23 cellular contexts compared by ENCODE assay signal in the genomic region with DNA sequence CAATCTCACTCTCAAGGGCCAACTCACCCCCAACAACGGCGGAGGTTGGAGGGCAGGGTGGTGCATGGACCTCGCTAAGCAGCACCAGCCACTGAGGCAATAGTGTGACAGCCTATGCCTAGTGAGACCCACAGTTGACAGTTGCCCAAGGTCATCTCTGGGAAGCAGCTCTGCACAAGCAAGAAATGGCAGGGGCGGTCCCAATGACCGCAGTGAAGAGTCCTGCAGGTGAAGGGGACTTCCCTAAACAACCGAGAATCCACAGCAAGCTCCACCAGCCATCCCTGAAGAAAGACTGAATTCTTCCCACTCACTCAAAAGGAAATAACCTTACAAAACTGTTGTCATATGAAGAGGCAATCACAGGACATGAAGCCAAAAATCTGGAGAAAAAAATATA.
A peak's percentile ranks its signal among the peaks of the same experiment; 100 is the strongest.
DNase-seq lines count a peak whose midpoint lies in the region; ATAC-seq, FAIRE-seq and TF ChIP-seq lines count a peak whose summit lies in the region.
"Had no signal": no experiment of that assay in that cellular context is flagged by ENCODE, and none has a peak within 500 bp of the region (broad histone marks: within the 10 kb centered on the region; RNA-seq: fewer than 3 reads in every experiment).

No MANE protein-coding gene starts in this region.

- H3K4me1 Mint-ChIP-seq in endodermal cell: peaks cover 5% of the 10 kb centered on the region
- H3K4me1 Mint-ChIP-seq in mesothelial cell of epicardium: peaks cover 4% of the 10 kb centered on the region
- H3K4me1 Mint-ChIP-seq: memory B cell had no signal

- H3K36me3 Mint-ChIP-seq in endodermal cell (ENCODE audit: low read depth): no peaks in the 10 kb centered on the region
- H3K36me3 Mint-ChIP-seq in mesothelial cell of epicardium: peaks cover 9% of the 10 kb centered on the region

- DNase-seq in endodermal cell (no peak), small intestine (no peak), D341Med (ENCODE audit: low spot score) (no peak), mesothelial cell of epicardium (ENCODE audit: low spot score in 2 of 2, unreplicated experiment in 2 of 2) (no peak)
- DNase-seq: activated CD4-positive, CD25-positive, alpha-beta regulatory T cell; activated CD8-positive, alpha-beta memory T cell treated with anti-CD3 and anti-CD28 coated beads for 24 hours; CD8-positive, alpha-beta memory T cell; dermis blood vessel endothelial cell; DMS79; foreskin keratinocyte; kidney glomerular epithelial cell; naive thymus-derived CD8-positive, alpha-beta T cell; NCI-H1092 treated with DMSO at 0.1 percent for 48 hours; Peyer's patch; SK-N-SH; stimulated activated CD4-positive, alpha-beta T cell treated with anti-CD3 and anti-CD28 coated beads, Interleukin-2, amount 100 ng/mL, for 48 hours had no signal

- H3K4me3 Mint-ChIP-seq in endodermal cell (no peak overlapping the region), mesothelial cell of epicardium (no peak overlapping the region)
- H3K4me3 Mint-ChIP-seq: CD8-positive, alpha-beta memory T cell; memory B cell; naive thymus-derived CD8-positive, alpha-beta T cell had no signal

- H3K27me3 ChIP-seq in endodermal cell (ENCODE audit: control insufficient read depth, insufficient read depth, low read length, poor library complexity, severe bottlenecking) (no peaks in the 10 kb centered on the region), small intestine (ENCODE audit: control insufficient read depth in 2 of 2, insufficient read depth in 2 of 2, low read length in 2 of 2) (no peaks in the 10 kb centered on the region)
- H3K27me3 ChIP-seq: breast epithelium, foreskin keratinocyte, Peyer's patch, vagina had no signal

- H3K9me3 Mint-ChIP-seq in endodermal cell: peaks cover 15% of the 10 kb centered on the region
- H3K9me3 Mint-ChIP-seq in mesothelial cell of epicardium: peaks cover 16% of the 10 kb centered on the region

- H3K36me3 ChIP-seq in endodermal cell (ENCODE audit: control insufficient read depth, insufficient read depth, low read length) (no peaks in the 10 kb centered on the region), small intestine (ENCODE audit: control insufficient read depth in 2 of 2, insufficient read depth in 2 of 2, low read length in 2 of 2) (no peaks in the 10 kb centered on the region)
- H3K36me3 ChIP-seq: breast epithelium, Peyer's patch, vagina had no signal

- peak; percentile 70 for ATAC-seq in GM18861 (IDR thresholded peaks at IDR 0.05; ENCODE audit: unreplicated experiment)
- peak; percentile 59 for ATAC-seq in GM21576 (IDR thresholded peaks at IDR 0.05; ENCODE audit: unreplicated experiment)
- ATAC-seq in HG02973 (IDR thresholded peaks at IDR 0.05; ENCODE audit: unreplicated experiment): peak; percentile 67
- ATAC-seq in GM21737 (IDR thresholded peaks at IDR 0.05; ENCODE audit: unreplicated experiment): no peak
- ATAC-seq: foreskin keratinocyte; naive thymus-derived CD8-positive, alpha-beta T cell had no signal

- no peak overlapping the region for H3K27ac Mint-ChIP-seq in endodermal cell
- H3K27ac Mint-ChIP-seq in mesothelial cell of epicardium: no peak overlapping the region
- H3K27ac Mint-ChIP-seq: CD8-positive, alpha-beta memory T cell; memory B cell; naive thymus-derived CD8-positive, alpha-beta T cell had no signal

- peak overlapping the region; percentile 66 for H3K27ac ChIP-seq in endodermal cell (ENCODE audit: low read depth, low read length)
- no peak overlapping the region for H3K27ac ChIP-seq in small intestine (ENCODE audit: low read depth in 1 of 2, low read length in 1 of 2)
- H3K27ac ChIP-seq: breast epithelium, foreskin keratinocyte, Peyer's patch, vagina had no signal

- no peak for FAIRE-seq in small intestine (lab: Jason Lieb, UNC)

- WGBS in endodermal cell (ENCODE audit: insufficient coverage in 1 of 2, insufficient read length in 1 of 2), 2 experiments: 90% methylated on average over 6 of the region's 6 CpGs; no CpG with 5 or more reads in 1 of the 2 experiments
- 92 to 94% (median 92%) methylated on average over 6 of the region's 6 CpGs for WGBS in small intestine, 3 donors

- H3K27me3 Mint-ChIP-seq in endodermal cell (ENCODE audit: insufficient read depth) (no peaks in the 10 kb centered on the region), mesothelial cell of epicardium (ENCODE audit: low read depth) (no peaks in the 10 kb centered on the region)

- TF ChIP-seq CTCF in endodermal cell (conservative IDR thresholded peaks at IDR 0.05) (no peak), mesothelial cell of epicardium (IDR thresholded peaks at IDR 0.05; ENCODE audit: unreplicated experiment) (no peak)

- no peak overlapping the region for H3K9ac ChIP-seq in endodermal cell (ENCODE audit: extremely low read depth, low read length, poor library complexity, severe bottlenecking)
- H3K9ac ChIP-seq: SK-N-SH had no signal

- no peak overlapping the region for H3K4me3 ChIP-seq in endodermal cell (ENCODE audit: low read length)
- no peak overlapping the region for H3K4me3 ChIP-seq in small intestine (ENCODE audit: low read depth in 1 of 2, low read length in 2 of 2)
- H3K4me3 ChIP-seq: breast epithelium, Peyer's patch, vagina had no signal

- H3K4me1 ChIP-seq in endodermal cell (ENCODE audit: control insufficient read depth, insufficient read depth, low read length): no peaks in the 10 kb centered on the region
- H3K4me1 ChIP-seq in small intestine (ENCODE audit: control insufficient read depth in 2 of 2, insufficient read depth in 1 of 2, low read depth in 1 of 2, low read length in 1 of 2): no peaks in the 10 kb centered on the region
- H3K4me1 ChIP-seq: breast epithelium, foreskin keratinocyte, Peyer's patch, vagina had no signal

- peaks cover 4% of the 10 kb centered on the region for H3K9me3 ChIP-seq in endodermal cell (ENCODE audit: control insufficient read depth, low read length)
- no peaks in the 10 kb centered on the region for H3K9me3 ChIP-seq in small intestine (ENCODE audit: control insufficient read depth, low read depth)
- H3K9me3 ChIP-seq: breast epithelium, Peyer's patch, SK-N-SH, vagina had no signal
